Comparison of ENCODE assay signal across 8 cellular contexts in genomic region chr7:37448637-37449331, GRCh38. TPM values are rescaled to one million over a fixed set of nuclear protein-coding genes. Genes with fewer than 3 reads are reported as not detected.
DNase-seq lines count a peak whose midpoint lies in the region; ATAC-seq, FAIRE-seq and TF ChIP-seq lines count a peak whose summit lies in the region.

Gene ELMO1 (minus strand): TSS chr7:37448864. CDS start chr7:37342690, 106,174 bp downstream.

- peak; percentile 36 to 78 for TF ChIP-seq CTCF in endothelial cell of umbilical vein (IDR thresholded peaks at IDR 0.05; ENCODE audit: extremely low read depth in 1 of 2, insufficient read depth in 1 of 2, low read depth in 1 of 2, low read length in 2 of 2)

- peak within 1 kb of the TSS; percentile 32 for H3K27ac ChIP-seq in endothelial cell of umbilical vein (ENCODE audit: insufficient read depth, low read depth, low read length)

- no TSS peak for BruUV-seq in endothelial cell of umbilical vein (replicated peaks; lab: Mats Ljungman, UMichigan)

- no peaks in the 10 kb centered on the region for H3K9me3 ChIP-seq in endothelial cell of umbilical vein (replicated peaks; ENCODE audit: control insufficient read depth, insufficient read depth, low read length)
- no peaks in the 10 kb centered on the region for H3K9me3 ChIP-seq in mononuclear cell (ENCODE audit: low read depth, low read length)

- ATAC-seq in GM18520 (IDR thresholded peaks at IDR 0.05; ENCODE audit: unreplicated experiment) (peak; percentile 96), HG03103 (IDR thresholded peaks at IDR 0.05; ENCODE audit: low read depth, unreplicated experiment) (peak; percentile 94)

- no peaks in the 10 kb centered on the region for H4K20me1 ChIP-seq in endothelial cell of umbilical vein (replicated peaks; ENCODE audit: control insufficient read depth, extremely low read depth, insufficient read depth, low read length)

- dilution Hi-C loops in endothelial cell of umbilical vein (cut with MboI; ENCODE audit: extremely low pct_ligation_motif_present, low sequenced_read_pairs), result no loop called here

- intact Hi-C loops in endothelial cell of umbilical vein (cut with micrococcal nuclease), result loop anchor here (1.0 to 10.0 kb wide), 7 partner anchors 39 to 414 kb away; no protein-coding TSS in a partner anchor

- peak; percentile 93 for FAIRE-seq in endothelial cell of umbilical vein (lab: Jason Lieb, UNC)

- H3K79me2 ChIP-seq in endothelial cell of umbilical vein (ENCODE audit: control insufficient read depth, insufficient read depth, low read length), result no peaks in the 10 kb centered on the region

- no peaks in the 10 kb centered on the region for H3K36me3 ChIP-seq in endothelial cell of umbilical vein (ENCODE audit: control insufficient read depth in 2 of 2, extremely low read depth in 1 of 2, insufficient read depth in 2 of 2, low read length in 2 of 2)

- peak within 1 kb of the TSS; percentile 61 for H3K4me2 ChIP-seq in endothelial cell of umbilical vein (ENCODE audit: insufficient read depth, low read length)

- peak; percentile 54 for TF ChIP-seq POLR2A in endothelial cell of umbilical vein (IDR thresholded peaks at IDR 0.05; ENCODE audit: low read depth, low read length)

- DNase-seq in A172 (ENCODE audit: low spot score) (no peak), NCI-H774 (lab: John Stamatoyannopoulos, UW) (peak; percentile 25), endothelial cell of umbilical vein (ENCODE audit: low read depth, low spot score) (peak; percentile 90)
- DNase-seq in activated CD8-positive, alpha-beta memory T cell treated with anti-CD3 and anti-CD28 coated beads, Interleukin-2, amount 50 U/mL, for 1 hour (ENCODE audit: extremely low read depth), result peak; percentile 49
- DNase-seq in stimulated activated CD8-positive, alpha-beta memory T cell treated with anti-CD3 and anti-CD28 coated beads, Interleukin-2, amount 100 ng/mL, for 1 hour (ENCODE audit: low read depth in 2 of 2), result peak; percentile 55

- H3K4me3 ChIP-seq in endothelial cell of umbilical vein (replicated peaks in 1 of 3; ENCODE audit: insufficient read depth in 1 of 3, low read depth in 1 of 3, low read length in 3 of 3) (peak within 1 kb of the TSS; percentile 59 to 87 (median 86)), mononuclear cell (ENCODE audit: low read length) (peak within 1 kb of the TSS; percentile 76)

- H3K9ac ChIP-seq in endothelial cell of umbilical vein (replicated peaks; ENCODE audit: extremely low read depth, insufficient read depth, low read length), result peak within 1 kb of the TSS; percentile 59

- H3K4me1 ChIP-seq in endothelial cell of umbilical vein (ENCODE audit: control insufficient read depth, extremely low read depth, insufficient read depth, low read length) (peaks cover 21% of the 10 kb centered on the region), mononuclear cell (ENCODE audit: insufficient read depth, low read length) (peaks cover 47% of the 10 kb centered on the region)

- peak within 1 kb of the TSS; percentile 90 for H2AFZ ChIP-seq in endothelial cell of umbilical vein (ENCODE audit: low read depth, low read length)

- no peaks in the 10 kb centered on the region for H3K9me1 ChIP-seq in endothelial cell of umbilical vein (replicated peaks; ENCODE audit: control insufficient read depth, extremely low read depth, insufficient read depth, low read length)

- CTCF ChIA-PET in endothelial cell of umbilical vein (lab: Charles Lee), result interaction anchor here (0.7 to 4.2 kb wide), 22 partner anchors 9 to 241 kb away, joined by 3 to 59 read pairs (median 6); no protein-coding TSS in a partner anchor

- H3K27me3 ChIP-seq in endothelial cell of umbilical vein (ENCODE audit: control insufficient read depth in 2 of 2, insufficient read depth in 2 of 2, low read length in 2 of 2) (no peaks in the 10 kb centered on the region), mononuclear cell (ENCODE audit: insufficient read depth, low read length) (no peaks in the 10 kb centered on the region)

- POLR2A ChIA-PET in endothelial cell of umbilical vein (lab: Charles Lee), result interaction anchor here (0.8 to 1.1 kb wide), 3 partner anchors 8 to 42 kb away, joined by 3 to 4 read pairs (median 3); no protein-coding TSS in a partner anchor

TF ChIP-seq in endothelial cell of umbilical vein, 7 proteins besides CTCF, POLR2A, EP300 and RAD21:
- TF ChIP-seq POLR2AphosphoS5 (IDR thresholded peaks at IDR 0.05; ENCODE audit: insufficient read depth, low read depth, low read length) (peak; percentile 36), EZH2 (IDR thresholded peaks at IDR 0.05; ENCODE audit: borderline replicate concordance, low read depth, low read length, severe bottlenecking) (peak; percentile 8), FOS (IDR thresholded peaks at IDR 0.05; ENCODE audit: borderline replicate concordance, insufficient read depth, low read length) (no peak)

RNA-seq across cellular contexts. Expression of gene ELMO1, which starts in this region (rescaled TPM):
- 12.9 and 24.0 TPM in 2 replicates for total RNA-seq in A172 (2014; rRNA removed; shearing (Covaris generic))
- total RNA-seq in endothelial cell of umbilical vein, result 23.5 and 30.6 TPM in 2 replicates
- polyA plus RNA-seq in endothelial cell of umbilical vein, result 16.2 and 17.0 TPM in 2 replicates
- polyA plus RNA-seq in endothelial cell of umbilical vein (2011; cell fraction: cytosol; rRNA removed), result 11.3 and 13.5 TPM in 2 replicates
- polyA plus RNA-seq in endothelial cell of umbilical vein (2011; cell fraction: nucleus; rRNA removed), result 26.0 and 29.5 TPM in 2 replicates
- 10.0 and 10.7 TPM in 2 replicates for polyA plus RNA-seq in endothelial cell of umbilical vein (2012)
- polyA minus RNA-seq in endothelial cell of umbilical vein, result 80.5 and 81.2 TPM in 2 replicates
- not detected for polyA minus RNA-seq in endothelial cell of umbilical vein (2011; cell fraction: cytosol; rRNA and poly(A)+ RNA removed)
- 172 and 226 TPM in 2 replicates for polyA minus RNA-seq in endothelial cell of umbilical vein (2011; cell fraction: nucleus; rRNA and poly(A)+ RNA removed)
- 215 TPM for total RNA-seq in mononuclear cell
